1 cellular context compared by ENCODE assay signal in genomic region chr22:49972163-49973017, GRCh38.
TF ChIP-seq lines count a peak whose summit lies in the region.

No MANE protein-coding gene starts in this region.

TF ChIP-seq in HEK293, 187 proteins besides CTCF, POLR2A, EP300 and RAD21 (continued from another document):
- TF ChIP-seq ZNF830 (tag by site-specific recombination; IDR thresholded peaks at IDR 0.05; ENCODE audit: low read depth): no peak
- TF ChIP-seq ZNF211 (tag by site-specific recombination; IDR thresholded peaks at IDR 0.05; ENCODE audit: low read depth): no peak; the same call in 1 of the 2 replicates
- no peak for TF ChIP-seq ZNF626 (tag by site-specific recombination; IDR thresholded peaks at IDR 0.05)
- TF ChIP-seq BCL11B (tag by site-specific recombination; IDR thresholded peaks at IDR 0.05; ENCODE audit: low read depth): no peak
- no peak for TF ChIP-seq KLF7 (tag by site-specific recombination; IDR thresholded peaks at IDR 0.05; ENCODE audit: borderline replicate concordance)
- no peak for TF ChIP-seq ZNF704 (tag by site-specific recombination; IDR thresholded peaks at IDR 0.05)
- no peak for TF ChIP-seq ZNF138 (tag by site-specific recombination; IDR thresholded peaks at IDR 0.05; ENCODE audit: borderline replicate concordance)
TF ChIP-seq in HEK293: peak in this region for 27.
